ENCODE assay signal across 8 cellular contexts in the genomic region with DNA sequence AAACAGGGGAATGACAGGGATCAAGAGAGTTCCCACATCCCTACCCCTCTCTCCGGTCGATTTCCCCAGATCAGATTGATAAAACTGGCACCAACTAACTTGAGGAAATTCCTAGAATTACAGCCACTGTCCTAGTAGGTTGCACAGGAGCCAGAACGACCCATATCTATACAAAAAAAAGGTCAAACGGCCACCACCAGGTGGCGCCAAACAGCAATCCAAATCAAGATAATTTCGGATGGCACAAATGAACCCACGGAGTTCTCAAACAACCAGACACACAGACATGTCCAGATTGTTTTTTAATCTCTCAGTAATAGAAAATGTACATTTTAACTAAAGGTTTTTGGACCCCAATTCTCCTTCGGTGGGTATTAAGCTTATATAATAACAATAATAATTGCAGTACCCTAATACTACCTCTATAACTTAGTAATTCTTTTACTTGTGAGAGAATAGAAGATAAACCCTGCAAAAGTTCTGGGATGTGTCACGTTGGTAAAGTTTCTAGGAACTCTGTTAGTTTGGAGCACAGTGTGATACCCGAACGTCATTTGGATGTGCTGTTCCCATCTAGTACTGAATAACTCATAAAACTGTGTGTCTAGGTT.
DNase-seq lines count a peak whose midpoint lies in the region; ATAC-seq and TF ChIP-seq lines count a peak whose summit lies in the region.

No MANE protein-coding gene starts in this region.

- intact Hi-C loops in CD8-positive, alpha-beta T cell (cut with DNase I, micrococcal nuclease) = loop anchor here in 1 of 2 experiments (2.0 to 5.0 kb wide), 2 partner anchors 1055 to 1131 kb away; no protein-coding TSS in a partner anchor
- intact Hi-C loops in activated T-helper 2 cell treated with anti-CD3 and anti-CD28 coated beads, Interferon-gamma antibody, Interleukin-2, Interleukin-4, amounts not matched to agents 10 μg/mL and 5 μg/mL and 100 μg/mL, durations not matched to agents 14 hours and 24 hours and 36 hours (cut with micrococcal nuclease) = loop anchor here (1.0 to 2.0 kb wide), 4 partner anchors 269 to 1133 kb away; no protein-coding TSS in a partner anchor

- H3K27ac ChIP-seq in CD8-positive, alpha-beta T cell (ENCODE audit: low read depth, low read length) = no peak overlapping the region
- no peak overlapping the region for H3K27ac ChIP-seq in Peyer's patch

- no peak overlapping the region for H3K27ac Mint-ChIP-seq in CD8-positive, alpha-beta T cell
- H3K27ac Mint-ChIP-seq in activated T-helper 2 cell treated with anti-CD3 and anti-CD28 coated beads, Interferon-gamma antibody, Interleukin-2, Interleukin-4, amounts not matched to agents 10 μg/mL and 5 μg/mL and 100 μg/mL, durations not matched to agents 14 hours and 24 hours and 36 hours = no peak overlapping the region

- peak; percentile 78 for TF ChIP-seq CTCF in CD8-positive, alpha-beta T cell (IDR thresholded peaks at IDR 0.05)
- peak; percentile 21 to 73 (median 54) for TF ChIP-seq CTCF in Peyer's patch (IDR thresholded peaks at IDR 0.05)

- no peaks in the 10 kb centered on the region for H3K36me3 ChIP-seq in CD8-positive, alpha-beta T cell (ENCODE audit: insufficient read depth, low read length)
- H3K36me3 ChIP-seq in Peyer's patch = no peaks in the 10 kb centered on the region

- CTCF ChIA-PET in CD8-positive, alpha-beta T cell (lab: Charles Lee) = interaction anchor here (0.7 to 1.8 kb wide), 5 partner anchors 11 to 1521 kb away, joined by 3 to 8 read pairs (median 3); no protein-coding TSS in a partner anchor

- ATAC-seq in CD8-positive, alpha-beta T cell = no peak
- ATAC-seq in GM18909 (IDR thresholded peaks at IDR 0.05; ENCODE audit: poor library complexity, unreplicated experiment) = peak; percentile 66
- ATAC-seq in HG03442 (IDR thresholded peaks at IDR 0.05; ENCODE audit: unreplicated experiment) = peak; percentile 65

- no peaks in the 10 kb centered on the region for H3K36me3 Mint-ChIP-seq in CD8-positive, alpha-beta T cell
- H3K36me3 Mint-ChIP-seq in activated T-helper 2 cell treated with anti-CD3 and anti-CD28 coated beads, Interferon-gamma antibody, Interleukin-2, Interleukin-4, amounts not matched to agents 10 μg/mL and 5 μg/mL and 100 μg/mL, durations not matched to agents 14 hours and 24 hours and 36 hours (ENCODE audit: low read depth) = no peaks in the 10 kb centered on the region

- POLR2A ChIA-PET in CD8-positive, alpha-beta T cell (lab: Charles Lee) = no interaction called here

- H3K27me3 ChIP-seq in CD8-positive, alpha-beta T cell (ENCODE audit: insufficient read depth, low read length) = no peaks in the 10 kb centered on the region
- no peaks in the 10 kb centered on the region for H3K27me3 ChIP-seq in Peyer's patch

- DNase-seq in CD8-positive, alpha-beta T cell = peak in 5 of 7 experiments; percentile 17 to 52 (median 26)
- DNase-seq in Peyer's patch = peak; percentile 31 to 82 (median 56)
- peak; percentile 11 for DNase-seq in activated T-helper 2 cell treated with anti-CD3 and anti-CD28 coated beads, Interferon-gamma antibody, Interleukin-2, Interleukin-4, amounts not matched to agents 10 μg/mL and 5 μg/mL and 100 μg/mL, durations not matched to agents 14 hours and 24 hours and 36 hours (ENCODE audit: low spot score)
- peak; percentile 91 for DNase-seq in globus pallidus (ENCODE audit: low spot score)
- DNase-seq in pons (ENCODE audit: low spot score) = peak; percentile 94
- DNase-seq in cerebellum (ENCODE audit: low spot score) = no peak

- no peaks in the 10 kb centered on the region for H3K9me3 ChIP-seq in CD8-positive, alpha-beta T cell (ENCODE audit: low read length)
- H3K9me3 ChIP-seq in Peyer's patch = no peaks in the 10 kb centered on the region

- H3K4me3 ChIP-seq in CD8-positive, alpha-beta T cell (ENCODE audit: low read depth, low read length) = no peak overlapping the region
- no peak overlapping the region for H3K4me3 ChIP-seq in Peyer's patch

- H3K4me1 ChIP-seq in CD8-positive, alpha-beta T cell (ENCODE audit: insufficient read depth, low read length) = no peaks in the 10 kb centered on the region
- no peaks in the 10 kb centered on the region for H3K4me1 ChIP-seq in Peyer's patch

- no peak overlapping the region for H3K4me3 Mint-ChIP-seq in CD8-positive, alpha-beta T cell
- no peak overlapping the region for H3K4me3 Mint-ChIP-seq in activated T-helper 2 cell treated with anti-CD3 and anti-CD28 coated beads, Interferon-gamma antibody, Interleukin-2, Interleukin-4, amounts not matched to agents 10 μg/mL and 5 μg/mL and 100 μg/mL, durations not matched to agents 14 hours and 24 hours and 36 hours (ENCODE audit: low read depth)

- no peaks in the 10 kb centered on the region for H3K27me3 Mint-ChIP-seq in CD8-positive, alpha-beta T cell (ENCODE audit: low read depth)
- no peaks in the 10 kb centered on the region for H3K27me3 Mint-ChIP-seq in activated T-helper 2 cell treated with anti-CD3 and anti-CD28 coated beads, Interferon-gamma antibody, Interleukin-2, Interleukin-4, amounts not matched to agents 10 μg/mL and 5 μg/mL and 100 μg/mL, durations not matched to agents 14 hours and 24 hours and 36 hours (ENCODE audit: low read depth)

- H3K4me1 Mint-ChIP-seq in CD8-positive, alpha-beta T cell (ENCODE audit: low read depth) = no peaks in the 10 kb centered on the region
- no peaks in the 10 kb centered on the region for H3K4me1 Mint-ChIP-seq in activated T-helper 2 cell treated with anti-CD3 and anti-CD28 coated beads, Interferon-gamma antibody, Interleukin-2, Interleukin-4, amounts not matched to agents 10 μg/mL and 5 μg/mL and 100 μg/mL, durations not matched to agents 14 hours and 24 hours and 36 hours (ENCODE audit: low read depth)

- TF ChIP-seq POLR2A in Peyer's patch (IDR thresholded peaks at IDR 0.05) = no peak

- no peaks in the 10 kb centered on the region for H3K9me3 Mint-ChIP-seq in CD8-positive, alpha-beta T cell
- no peaks in the 10 kb centered on the region for H3K9me3 Mint-ChIP-seq in activated T-helper 2 cell treated with anti-CD3 and anti-CD28 coated beads, Interferon-gamma antibody, Interleukin-2, Interleukin-4, amounts not matched to agents 10 μg/mL and 5 μg/mL and 100 μg/mL, durations not matched to agents 14 hours and 24 hours and 36 hours
